14 cellular contexts compared by ENCODE assay signal in the genomic region with DNA sequence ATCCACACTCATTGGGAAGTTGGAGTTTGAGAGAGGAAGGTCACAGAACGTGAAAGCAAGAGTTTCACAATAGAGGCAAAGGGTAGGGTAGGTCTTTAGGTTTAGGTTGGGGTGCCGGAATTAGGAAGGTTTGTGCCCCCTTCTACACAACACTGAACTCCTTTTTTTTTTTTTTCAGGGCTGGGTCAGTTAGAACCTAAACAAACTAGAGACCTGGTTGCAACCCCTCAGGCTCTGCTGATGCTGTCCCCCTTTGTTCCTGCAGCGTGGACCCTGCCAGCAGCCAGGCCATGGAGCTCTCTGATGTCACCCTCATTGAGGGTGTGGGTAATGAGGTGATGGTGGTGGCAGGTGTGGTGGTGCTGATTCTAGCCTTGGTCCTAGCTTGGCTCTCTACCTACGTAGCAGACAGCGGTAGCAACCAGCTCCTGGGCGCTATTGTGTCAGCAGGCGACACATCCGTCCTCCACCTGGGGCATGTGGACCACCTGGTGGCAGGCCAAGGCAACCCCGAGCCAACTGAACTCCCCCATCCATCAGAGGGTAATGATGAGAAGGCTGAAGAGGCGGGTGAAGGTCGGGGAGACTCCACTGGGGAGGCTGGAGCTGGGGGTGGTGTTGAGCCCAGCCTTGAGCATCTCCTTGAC. TPM values are rescaled to one million over a fixed set of nuclear protein-coding genes. Genes with fewer than 3 reads are reported as not detected.
A peak's percentile ranks its signal among the peaks of the same experiment; 100 is the strongest.
DNase-seq lines count a peak whose midpoint lies in the region; ATAC-seq and TF ChIP-seq lines count a peak whose summit lies in the region.
"Had no signal": no experiment of that assay in that cellular context is flagged by ENCODE, and none has a peak within 500 bp of the region (broad histone marks: within the 10 kb centered on the region; RNA-seq: fewer than 3 reads in every experiment).

No MANE protein-coding gene starts in this region.

- no peak for ATAC-seq in HG02759 (IDR thresholded peaks at IDR 0.05; ENCODE audit: unreplicated experiment)
- ATAC-seq in GM21515 (IDR thresholded peaks at IDR 0.05; ENCODE audit: unreplicated experiment): no peak
- ATAC-seq: left lobe of liver had no signal

- H3K27ac ChIP-seq in SK-N-MC (no peak overlapping the region), esophagus muscularis mucosa (replicated peaks in 1 of 4) (peak overlapping the region; percentile 93 to 97 (median 96))
- H3K27ac ChIP-seq: SJSA1 had no signal

- H3K4me3 ChIP-seq in SK-N-MC: no peak overlapping the region
- H3K4me3 ChIP-seq in esophagus muscularis mucosa: no peak overlapping the region

- no peaks in the 10 kb centered on the region for H3K9me3 Mint-ChIP-seq in activated CD4-positive, alpha-beta T cell treated with anti-CD3 and anti-CD28 coated beads, Interleukin-2, amount 10 ng/mL, durations not matched to agents 24 days and 14 days
- no peaks in the 10 kb centered on the region for H3K9me3 Mint-ChIP-seq in progenitor cell of endocrine pancreas (ENCODE audit: low read depth)

- no peaks in the 10 kb centered on the region for H3K27me3 Mint-ChIP-seq in activated CD4-positive, alpha-beta T cell treated with anti-CD3 and anti-CD28 coated beads, Interleukin-2, amount 10 ng/mL, durations not matched to agents 24 days and 14 days
- no peaks in the 10 kb centered on the region for H3K27me3 Mint-ChIP-seq in progenitor cell of endocrine pancreas

- TF ChIP-seq EP300 in esophagus muscularis mucosa (IDR thresholded peaks at IDR 0.05): no peak

- intact Hi-C loops in activated CD4-positive, alpha-beta T cell treated with anti-CD3 and anti-CD28 coated beads, Interleukin-2, amount 10 ng/mL, durations not matched to agents 24 days and 14 days (cut with micrococcal nuclease): loop anchor here (5.0 kb wide), 1 partner anchor 313 kb away; a partner anchor contains a TSS
- intact Hi-C loops in esophagus muscularis mucosa (cut with DNase I): no loop called here

- DNase-seq in activated CD4-positive, alpha-beta T cell treated with anti-CD3 and anti-CD28 coated beads, Interleukin-2, amount 10 ng/mL, durations not matched to agents 24 days and 14 days: no peak
- DNase-seq in activated CD4-positive, alpha-beta T cell treated with anti-CD3 and anti-CD28 coated beads for 48 hours: no peak
- DNase-seq in SK-N-MC (ENCODE audit: low read depth, low spot score) (no peak), esophagus muscularis mucosa (ENCODE audit: extremely low spot score) (no peak), progenitor cell of endocrine pancreas (ENCODE audit: low spot score, unreplicated experiment) (no peak), NOMO-1 (lab: John Stamatoyannopoulos, UW; ENCODE audit: unreplicated experiment in 2 of 2) (no peak)
- DNase-seq: activated CD4-positive, alpha-beta T cell treated with anti-CD3 and anti-CD28 coated beads for 1 hour; amniotic stem cell; NCI-H524 had no signal

- H3K9ac ChIP-seq in SK-N-MC (ENCODE audit: insufficient read length): peak overlapping the region; percentile 96

- H3K27ac Mint-ChIP-seq in activated CD4-positive, alpha-beta T cell treated with anti-CD3 and anti-CD28 coated beads, Interleukin-2, amount 10 ng/mL, durations not matched to agents 24 days and 14 days: no peak overlapping the region
- H3K27ac Mint-ChIP-seq in progenitor cell of endocrine pancreas: peak overlapping the region; percentile 74

- H3K27me3 ChIP-seq in esophagus muscularis mucosa: no peaks in the 10 kb centered on the region
- H3K27me3 ChIP-seq: SJSA1 had no signal

- no peak for TF ChIP-seq CTCF in esophagus muscularis mucosa (IDR thresholded peaks at IDR 0.05)
- no peak for TF ChIP-seq CTCF in progenitor cell of endocrine pancreas (IDR thresholded peaks at IDR 0.05; ENCODE audit: unreplicated experiment)

- H3K36me3 ChIP-seq in SK-N-MC (ENCODE audit: insufficient read depth, low read length): peaks cover 9% of the 10 kb centered on the region
- H3K36me3 ChIP-seq in esophagus muscularis mucosa: peaks cover 18 to 51% (median 47%) of the 10 kb centered on the region in 4 donors

- no peak for TF ChIP-seq POLR2A in esophagus muscularis mucosa (IDR thresholded peaks at IDR 0.05; ENCODE audit: low read depth)

- peaks cover 25% of the 10 kb centered on the region for H3K36me3 Mint-ChIP-seq in activated CD4-positive, alpha-beta T cell treated with anti-CD3 and anti-CD28 coated beads, Interleukin-2, amount 10 ng/mL, durations not matched to agents 24 days and 14 days (ENCODE audit: low read depth)
- peaks cover 9% of the 10 kb centered on the region for H3K36me3 Mint-ChIP-seq in progenitor cell of endocrine pancreas (ENCODE audit: insufficient read depth)

- H3K4me1 ChIP-seq in esophagus muscularis mucosa: peaks cover 29 to 60% (median 40%) of the 10 kb centered on the region in 4 donors

- H3K4me3 Mint-ChIP-seq in activated CD4-positive, alpha-beta T cell treated with anti-CD3 and anti-CD28 coated beads, Interleukin-2, amount 10 ng/mL, durations not matched to agents 24 days and 14 days: peak overlapping the region; percentile 100
- peak overlapping the region; percentile 97 for H3K4me3 Mint-ChIP-seq in progenitor cell of endocrine pancreas (ENCODE audit: low read depth)

- H3K9me3 ChIP-seq in SK-N-MC (ENCODE audit: low read depth, low read length): no peaks in the 10 kb centered on the region
- H3K9me3 ChIP-seq in esophagus muscularis mucosa: no peaks in the 10 kb centered on the region
- H3K9me3 ChIP-seq: SJSA1 had no signal

- H3K4me1 Mint-ChIP-seq in activated CD4-positive, alpha-beta T cell treated with anti-CD3 and anti-CD28 coated beads, Interleukin-2, amount 10 ng/mL, durations not matched to agents 24 days and 14 days: peaks cover 31% of the 10 kb centered on the region
- peaks cover 28% of the 10 kb centered on the region for H3K4me1 Mint-ChIP-seq in progenitor cell of endocrine pancreas (ENCODE audit: low read depth)

- WGBS in esophagus muscularis mucosa: 83% methylated on average over 11 of the region's 11 CpGs

RNA-seq across cellular contexts. Expression of a gene that starts 2.1 kb away (rescaled TPM):
- total RNA-seq in activated CD4-positive, alpha-beta T cell treated with anti-CD3 and anti-CD28 coated beads, Interleukin-2, amount 10 ng/mL, durations not matched to agents 24 days and 14 days: 16.1 and 19.0 TPM in 2 replicates
- total RNA-seq in esophagus muscularis mucosa: 10 to 100 TPM; 25.3 to 50.3 (median 33.4) TPM
- 48.5 and 50.3 TPM in 2 replicates for total RNA-seq in progenitor cell of endocrine pancreas

RNA-seq across cellular contexts. Expression of a gene that starts 10.8 kb away (rescaled TPM):
- total RNA-seq in activated CD4-positive, alpha-beta T cell treated with anti-CD3 and anti-CD28 coated beads, Interleukin-2, amount 10 ng/mL, durations not matched to agents 24 days and 14 days: 105 and 118 TPM in 2 replicates
- total RNA-seq in esophagus muscularis mucosa: 10 to 100 TPM; 41.9 to 72.6 (median 50.0) TPM
- total RNA-seq in progenitor cell of endocrine pancreas: 117 and 135 TPM in 2 replicates

RNA-seq across cellular contexts. Expression of a gene that starts 18.4 kb away (rescaled TPM):
- 0.09 and 0.78 TPM in 2 replicates for total RNA-seq in activated CD4-positive, alpha-beta T cell treated with anti-CD3 and anti-CD28 coated beads, Interleukin-2, amount 10 ng/mL, durations not matched to agents 24 days and 14 days
- total RNA-seq in esophagus muscularis mucosa (10 to 100 TPM in 1 of 4 donors, 1 to 10 TPM in 3; 3.3 to 10.8 (median 6.0) TPM), progenitor cell of endocrine pancreas (0.49 and 0.89 TPM in 2 replicates)
- total RNA-seq: left lobe of liver, pulmonary artery endothelial cell, SJSA1 had no signal

RNA-seq across cellular contexts. Expression of a gene that starts 30.6 kb away (rescaled TPM):
- 193 and 195 TPM in 2 replicates for total RNA-seq in activated CD4-positive, alpha-beta T cell treated with anti-CD3 and anti-CD28 coated beads, Interleukin-2, amount 10 ng/mL, durations not matched to agents 24 days and 14 days
- total RNA-seq in esophagus muscularis mucosa (10 to 100 TPM; 48.7 to 78.8 (median 66.1) TPM), progenitor cell of endocrine pancreas (94.2 and 100 TPM in 2 replicates)

RNA-seq across cellular contexts. Expression of a gene that starts 47.1 kb away (rescaled TPM):
- 23.8 and 24.5 TPM in 2 replicates for total RNA-seq in activated CD4-positive, alpha-beta T cell treated with anti-CD3 and anti-CD28 coated beads, Interleukin-2, amount 10 ng/mL, durations not matched to agents 24 days and 14 days
- total RNA-seq in esophagus muscularis mucosa (1 to 10 TPM; 1.7 to 4.6 (median 2.6) TPM), progenitor cell of endocrine pancreas (10.1 and 12.8 TPM in 2 replicates)
